Comparison of ENCODE assay signal across 18 cellular contexts in the genomic region with DNA sequence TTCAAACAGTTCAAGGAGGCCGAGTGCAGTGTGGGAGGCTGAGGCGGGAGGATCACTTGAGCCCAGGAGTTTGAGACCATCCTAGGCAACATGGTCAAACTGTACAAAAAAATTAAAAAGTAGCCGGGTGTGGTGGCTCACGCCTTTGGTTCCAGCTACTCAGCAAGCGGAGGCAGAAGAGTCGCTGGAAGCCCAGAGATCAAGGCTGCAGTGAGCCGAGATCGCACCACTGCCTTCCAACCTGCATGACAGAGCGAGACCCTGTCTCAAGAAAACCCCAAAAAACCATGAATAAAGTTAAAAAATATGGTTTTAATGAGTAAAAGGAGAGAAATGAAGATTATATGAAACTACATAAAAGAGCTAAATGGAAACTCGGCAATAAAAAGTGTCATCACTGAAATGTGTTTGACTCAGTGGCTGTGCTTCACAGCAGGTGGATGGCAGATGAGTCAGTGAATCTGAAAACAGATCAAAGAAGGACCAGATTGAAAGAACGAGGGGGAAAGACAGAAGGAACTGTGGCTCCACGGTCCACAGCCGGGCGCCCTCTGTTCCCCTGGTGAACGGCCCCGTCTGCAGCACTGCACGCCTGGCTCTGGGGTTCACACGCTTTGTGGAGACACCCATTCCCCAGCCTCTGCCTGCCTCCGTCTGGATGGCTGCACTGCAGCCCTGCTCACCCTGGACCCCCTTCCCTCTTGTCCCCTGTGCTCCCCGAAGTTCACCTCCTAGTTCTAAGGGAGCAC.
DNase-seq lines count a peak whose midpoint lies in the region; ATAC-seq and TF ChIP-seq lines count a peak whose summit lies in the region.
"Had no signal": no experiment of that assay in that cellular context is flagged by ENCODE, and none has a peak within 500 bp of the region (broad histone marks: within the 10 kb centered on the region; RNA-seq: fewer than 3 reads in every experiment).

No MANE protein-coding gene starts in this region.

- peaks cover 12% of the 10 kb centered on the region for H3K36me3 Mint-ChIP-seq in activated naive CD8-positive, alpha-beta T cell treated with anti-CD3 and anti-CD28 coated beads, Interleukin-2, amount 50 U/mL, for 24 hours (ENCODE audit: low read depth)

- DNase-seq in activated naive CD4-positive, alpha-beta T cell treated with Interleukin-2 at 50 U/mL for 16 hours: peak; percentile 50
- no peak for DNase-seq in activated naive CD4-positive, alpha-beta T cell (lab: John Stamatoyannopoulos, UW)
- peak; percentile 51 for DNase-seq in RKO (ENCODE audit: low spot score)
- peak; percentile 50 for DNase-seq in activated naive CD8-positive, alpha-beta T cell treated with anti-CD3 and anti-CD28 coated beads, Interleukin-2, amount 50 U/mL, for 24 hours
- DNase-seq in stimulated activated CD4-positive, alpha-beta T cell treated with anti-CD3 and anti-CD28 coated beads, TNF-alpha, amount 100 ng/mL, for 48 hours (ENCODE audit: low read depth in 3 of 3): peak in 2 of 3 donors; percentile 44 to 45
- DNase-seq in OCI-M1 (lab: John Stamatoyannopoulos, UW): no peak
- no peak for DNase-seq in GM10248 (ENCODE audit: extremely low spot score)
- DNase-seq in AG08396 (ENCODE audit: low spot score): no peak
- DNase-seq: activated CD8-positive, alpha-beta memory T cell treated with anti-CD3 and anti-CD28 coated beads for 24 hours; activated gamma-delta T cell; effector CD4-positive, alpha-beta T cell; islet precursor cell; KBM-7; lower lobe of right lung; small intestine had no signal

- no peak for TF ChIP-seq CTCF in GM10248 (IDR thresholded peaks at IDR 0.05; ENCODE audit: control extremely low read depth, extremely low read depth, low read depth, missing control alignments)

- no peaks in the 10 kb centered on the region for H3K9me3 Mint-ChIP-seq in activated naive CD8-positive, alpha-beta T cell treated with anti-CD3 and anti-CD28 coated beads, Interleukin-2, amount 50 U/mL, for 24 hours

- CTCF ChIA-PET in GM10248 (lab: Yijun Ruan, JAX): no interaction called here

- POLR2A ChIA-PET in GM10248 (lab: Yijun Ruan, JAX): no interaction called here

- no peaks in the 10 kb centered on the region for H3K27me3 Mint-ChIP-seq in activated naive CD8-positive, alpha-beta T cell treated with anti-CD3 and anti-CD28 coated beads, Interleukin-2, amount 50 U/mL, for 24 hours
- H3K27me3 Mint-ChIP-seq: stimulated activated memory B cell treated with anti-CD40 and anti-IgM and Interleukin-4, amounts not matched to agents 10 μg/mL and 1 μg/mL and 100 μg/mL, for 72 hours had no signal

- peak overlapping the region; percentile 59 for H3K27ac Mint-ChIP-seq in activated naive CD8-positive, alpha-beta T cell treated with anti-CD3 and anti-CD28 coated beads, Interleukin-2, amount 50 U/mL, for 24 hours
- H3K27ac Mint-ChIP-seq: stimulated activated memory B cell treated with anti-CD40 and anti-IgM and Interleukin-4, amounts not matched to agents 10 μg/mL and 1 μg/mL and 100 μg/mL, for 72 hours had no signal

- H3K4me3 Mint-ChIP-seq in activated naive CD8-positive, alpha-beta T cell treated with anti-CD3 and anti-CD28 coated beads, Interleukin-2, amount 50 U/mL, for 24 hours: no peak overlapping the region
- H3K4me3 Mint-ChIP-seq: stimulated activated memory B cell treated with anti-CD40 and anti-IgM and Interleukin-4, amounts not matched to agents 10 μg/mL and 1 μg/mL and 100 μg/mL, for 72 hours had no signal

- ATAC-seq in activated naive CD8-positive, alpha-beta T cell treated with anti-CD3 and anti-CD28 coated beads, Interleukin-2, amount 50 U/mL, for 24 hours: peak; percentile 95
- ATAC-seq: gastroesophageal sphincter; lower lobe of right lung; Right ventricle myocardium inferior; stimulated activated memory B cell treated with anti-CD40 and anti-IgM and Interleukin-4, amounts not matched to agents 10 μg/mL and 1 μg/mL and 100 μg/mL, for 72 hours had no signal

- peaks cover 27% of the 10 kb centered on the region for H3K4me1 Mint-ChIP-seq in activated naive CD8-positive, alpha-beta T cell treated with anti-CD3 and anti-CD28 coated beads, Interleukin-2, amount 50 U/mL, for 24 hours

Comparison
In these comparisons a context has a peak if more than half of its experiments do, and no peak if none do; other contexts are left out.
1. DNase-seq: peak in activated naive CD4-positive, alpha-beta T cell treated with Interleukin-2 at 50 U/mL for 16 hours (single experiment), RKO (single experiment), activated naive CD8-positive, alpha-beta T cell treated with anti-CD3 and anti-CD28 coated beads, Interleukin-2, amount 50 U/mL, for 24 hours (single experiment) and stimulated activated CD4-positive, alpha-beta T cell treated with anti-CD3 and anti-CD28 coated beads, TNF-alpha, amount 100 ng/mL, for 48 hours (2 of 3); none in activated naive CD4-positive, alpha-beta T cell (0 of 4), OCI-M1 (single experiment), GM10248 (single experiment) and AG08396 (single experiment).